1 cellular context compared by ENCODE assay signal in the genomic region with DNA sequence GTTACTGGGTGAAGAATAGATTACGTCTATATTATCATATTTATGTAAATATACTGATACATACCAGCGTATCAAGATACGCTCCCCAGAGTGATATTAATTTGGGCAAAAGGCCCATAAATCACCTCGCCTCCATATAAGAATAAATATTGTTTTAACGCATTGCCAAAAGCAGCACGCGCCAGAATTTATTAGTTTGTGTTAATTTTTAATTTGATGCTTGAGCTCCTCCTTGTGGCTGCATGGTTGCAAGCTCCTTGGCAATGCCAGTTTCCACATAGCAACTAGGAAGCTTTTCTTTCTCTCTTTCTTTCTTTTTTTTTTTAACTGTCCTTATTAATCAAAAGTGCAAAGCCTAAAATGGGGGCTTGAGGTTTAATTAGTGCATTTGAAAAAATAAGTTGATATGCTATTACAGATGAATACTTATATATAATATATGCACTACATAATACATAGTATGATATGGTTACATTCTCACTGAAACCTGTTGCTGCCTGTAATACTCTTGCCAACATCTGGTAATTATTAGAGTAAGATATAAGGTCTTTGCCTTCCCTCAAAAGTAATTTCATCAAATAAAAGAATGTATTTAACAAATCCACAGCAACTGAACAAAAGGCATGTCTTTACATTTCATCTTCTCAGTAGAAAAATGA.
TF ChIP-seq lines count a peak whose summit lies in the region.

No MANE protein-coding gene starts in this region.

TF ChIP-seq in WTC11, 78 proteins besides CTCF, POLR2A, EP300 and RAD21 (continued from another document):
- TF ChIP-seq ZNF281 (CRISPR knock-in tag; IDR thresholded peaks at IDR 0.05), result no peak
- TF ChIP-seq PREB (CRISPR knock-in tag; IDR thresholded peaks at IDR 0.05; ENCODE audit: borderline replicate concordance), result no peak
